20 cellular contexts compared by ENCODE assay signal in the genomic region with DNA sequence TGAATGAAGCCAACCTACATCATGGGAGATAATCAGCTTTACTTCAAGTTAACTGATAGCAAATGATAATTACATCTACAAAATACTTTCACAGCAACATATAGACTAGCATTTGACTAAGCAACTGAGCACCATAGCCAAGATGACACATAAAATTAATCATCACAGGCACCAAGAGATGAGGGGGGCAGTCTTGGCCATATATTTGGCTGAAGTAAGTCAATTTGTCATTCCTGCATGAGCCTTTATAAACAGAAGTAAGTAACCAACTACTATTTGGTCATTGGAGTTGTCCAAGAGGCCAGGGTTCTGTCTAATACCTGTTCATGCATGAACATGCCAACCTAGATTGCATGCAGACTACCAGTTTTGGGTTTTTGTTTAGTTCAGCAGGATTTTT. TPM values are rescaled to one million over a fixed set of nuclear protein-coding genes. Genes with fewer than 3 reads are reported as not detected.
DNase-seq lines count a peak whose midpoint lies in the region; ATAC-seq, FAIRE-seq and TF ChIP-seq lines count a peak whose summit lies in the region.
"Had no signal": no experiment of that assay in that cellular context is flagged by ENCODE, and none has a peak within 500 bp of the region (broad histone marks: within the 10 kb centered on the region; RNA-seq: fewer than 3 reads in every experiment).

No MANE protein-coding gene starts in this region.

- H3K4ac ChIP-seq in trophoblast cell (ENCODE audit: low read depth, low read length) = no peak overlapping the region

- no peak overlapping the region for H3K18ac ChIP-seq in trophoblast cell (ENCODE audit: low read length)

- H3K9me3 ChIP-seq in PC-3 (ENCODE audit: low read length) (no peaks in the 10 kb centered on the region), trophoblast cell (ENCODE audit: insufficient read depth, low read depth, low read length) (no peaks in the 10 kb centered on the region), PC-9 (ENCODE audit: insufficient read depth, low read depth) (no peaks in the 10 kb centered on the region)

- TF ChIP-seq CTCF in PC-3 (conservative IDR thresholded peaks at IDR 0.05; ENCODE audit: low read depth, low read length) (no peak), brain (conservative IDR thresholded peaks at IDR 0.05) (no peak), neural crest cell (conservative IDR thresholded peaks at IDR 0.05) (no peak), PC-9 (conservative IDR thresholded peaks at IDR 0.05) (no peak)

- no peaks in the 10 kb centered on the region for H3K79me2 ChIP-seq in PC-3 (ENCODE audit: low read length)
- H3K79me2 ChIP-seq in trophoblast cell (ENCODE audit: control insufficient read depth, insufficient read depth, low read length, poor library complexity) = no peaks in the 10 kb centered on the region
- H3K79me2 ChIP-seq in PC-9 (ENCODE audit: low read depth) = no peaks in the 10 kb centered on the region

- no peaks in the 10 kb centered on the region for H3K79me1 ChIP-seq in trophoblast cell (ENCODE audit: low read length)

- H3K4me2 ChIP-seq in PC-3 (ENCODE audit: low read length) (no peak overlapping the region), trophoblast cell (ENCODE audit: low read length) (no peak overlapping the region), PC-9 (no peak overlapping the region)

- H4K91ac ChIP-seq in trophoblast cell (ENCODE audit: low read depth, low read length) = no peak overlapping the region

- no peak overlapping the region for H3K9ac ChIP-seq in PC-3 (ENCODE audit: low read length)
- no peak overlapping the region for H3K9ac ChIP-seq in trophoblast cell (ENCODE audit: low read length)

- no peaks in the 10 kb centered on the region for H3K9me2 ChIP-seq in PC-3 (replicated peaks; ENCODE audit: low read length)
- H3K9me2 ChIP-seq in PC-9 (ENCODE audit: insufficient read depth) = no peaks in the 10 kb centered on the region

- FAIRE-seq in GM12892 (lab: Jason Lieb, UNC) = peak; percentile 66

- H3K4me3 ChIP-seq in PC-3 (ENCODE audit: low read length) = no peak overlapping the region
- no peak overlapping the region for H3K4me3 ChIP-seq in trophoblast cell (ENCODE audit: low read depth, low read length)
- H3K4me3 ChIP-seq in PC-9 = no peak overlapping the region
- H3K4me3 ChIP-seq: lung had no signal

- no peak overlapping the region for H2BK5ac ChIP-seq in trophoblast cell (ENCODE audit: low read depth, low read length, poor library complexity)

- H3K36me3 Mint-ChIP-seq in brain (no peaks in the 10 kb centered on the region), neural crest cell (ENCODE audit: low read depth) (no peaks in the 10 kb centered on the region)

- H3K27ac Mint-ChIP-seq in brain (peak overlapping the region; percentile 61 to 79 (median 72)), neural crest cell (ENCODE audit: unreplicated experiment) (peak overlapping the region; percentile 6)
- H3K27ac Mint-ChIP-seq: activated CD4-positive, alpha-beta memory T cell treated with anti-CD3 and anti-CD28 coated beads for 36 hours had no signal

- H3K9me3 Mint-ChIP-seq in brain (peaks cover 0 to 2% (median 0%) of the 10 kb centered on the region in 5 experiments), neural crest cell (peaks cover 2% of the 10 kb centered on the region)

- no peak overlapping the region for H2BK12ac ChIP-seq in trophoblast cell (ENCODE audit: low read length)

- POLR2A ChIA-PET in PC-3 (lab: Charles Lee; ENCODE audit: unreplicated experiment) = no interaction called here
- POLR2A ChIA-PET in PC-9 (lab: Charles Lee; ENCODE audit: unreplicated experiment) = no interaction called here

- no peak for TF ChIP-seq POLR2A in GM12892 (IDR thresholded peaks at IDR 0.05; ENCODE audit: low read depth, low read length)

- BruUV-seq in PC-3 (replicated peaks; lab: Mats Ljungman, UMichigan) (no TSS peak), PC-9 (replicated peaks; lab: Mats Ljungman, UMichigan) (no TSS peak)

- H2AFZ ChIP-seq in PC-3 (ENCODE audit: low read length) = no peak overlapping the region
- H2AFZ ChIP-seq in trophoblast cell (ENCODE audit: insufficient read depth, low read length, poor library complexity) = no peak overlapping the region
- H2AFZ ChIP-seq in PC-9 = no peak overlapping the region

- H3K27me3 ChIP-seq in PC-3 (ENCODE audit: low read length) (no peaks in the 10 kb centered on the region), trophoblast cell (ENCODE audit: insufficient read depth, low read length) (no peaks in the 10 kb centered on the region), PC-9 (ENCODE audit: insufficient read depth, low read depth) (no peaks in the 10 kb centered on the region)

- H3K36me3 ChIP-seq in PC-3 (ENCODE audit: low read depth, low read length) = no peaks in the 10 kb centered on the region
- no peaks in the 10 kb centered on the region for H3K36me3 ChIP-seq in trophoblast cell (ENCODE audit: control insufficient read depth in 1 of 2, insufficient read depth in 2 of 2, low read length in 2 of 2)
- H3K36me3 ChIP-seq in PC-9 (ENCODE audit: low read depth) = no peaks in the 10 kb centered on the region

- ATAC-seq in PC-3 = peak; percentile 66
- no peak for ATAC-seq in HG02642 (IDR thresholded peaks at IDR 0.05; ENCODE audit: poor library complexity, unreplicated experiment)

- H3K27ac ChIP-seq in PC-3 (ENCODE audit: low read length) = no peak overlapping the region
- no peak overlapping the region for H3K27ac ChIP-seq in trophoblast cell (ENCODE audit: low read depth, low read length)
- no peak overlapping the region for H3K27ac ChIP-seq in PC-9
- H3K27ac ChIP-seq: RWPE1 had no signal

- DNase-seq in GM12892 (ENCODE audit: insufficient read length) (no peak), PC-3 (peak; percentile 58), neural crest cell (ENCODE audit: low read depth, low spot score) (no peak), HK-2 (ENCODE audit: unreplicated experiment) (no peak), trophoblast cell (no peak), PC-9 (no peak)
- DNase-seq: activated CD4-positive, alpha-beta memory T cell treated with anti-CD3 and anti-CD28 coated beads for 36 hours; activated naive CD8-positive, alpha-beta T cell treated with anti-CD3 and anti-CD28 coated beads for 36 hours; activated T-cell treated with anti-CD3 and anti-CD28 coated beads, Interleukin-2, amount 50 U/mL, for 24 hours; dermis blood vessel endothelial cell; DND-41; erythroblast; NCI-H146; posterior cingulate gyrus; substantia nigra; SW 1271 had no signal

- H4K20me1 ChIP-seq in PC-3 (ENCODE audit: low read length) (no peaks in the 10 kb centered on the region), PC-9 (ENCODE audit: insufficient read depth) (no peaks in the 10 kb centered on the region)

- CTCF ChIA-PET in PC-3 (lab: Charles Lee) = no interaction called here
- CTCF ChIA-PET in PC-9 (lab: Charles Lee) = no interaction called here

- H3K23ac ChIP-seq in trophoblast cell (ENCODE audit: low read length) = no peak overlapping the region

- H3F3A ChIP-seq in PC-3 (ENCODE audit: low read length, unreplicated experiment) = no peaks in the 10 kb centered on the region
- H3F3A ChIP-seq in PC-9 (ENCODE audit: insufficient read depth, low read depth) = no peaks in the 10 kb centered on the region

- H3K14ac ChIP-seq in trophoblast cell (ENCODE audit: low read length) = no peak overlapping the region

- peaks cover 4% of the 10 kb centered on the region; the same call in 1 of the 2 replicates for H3K4me1 ChIP-seq in PC-3 (ENCODE audit: insufficient read depth, low read length)
- peaks cover 0 to 2% of the 10 kb centered on the region in 2 experiments for H3K4me1 ChIP-seq in trophoblast cell (ENCODE audit: control insufficient read depth in 1 of 2, insufficient read depth in 2 of 2, low read length in 2 of 2)
- no peaks in the 10 kb centered on the region for H3K4me1 ChIP-seq in PC-9 (replicated peaks; ENCODE audit: insufficient read depth)

- H3K27me3 Mint-ChIP-seq in brain = no peaks in the 10 kb centered on the region
- no peaks in the 10 kb centered on the region for H3K27me3 Mint-ChIP-seq in neural crest cell (ENCODE audit: low read depth)
- H3K27me3 Mint-ChIP-seq: activated CD4-positive, alpha-beta memory T cell treated with anti-CD3 and anti-CD28 coated beads for 36 hours; activated naive CD8-positive, alpha-beta T cell treated with anti-CD3 and anti-CD28 coated beads for 36 hours; activated T-cell treated with anti-CD3 and anti-CD28 coated beads, Interleukin-2, amount 50 U/mL, for 24 hours had no signal

- no peak overlapping the region for H2AK5ac ChIP-seq in trophoblast cell (ENCODE audit: low read length)

- H4K8ac ChIP-seq in trophoblast cell (ENCODE audit: low read depth, low read length) = no peak overlapping the region

- H3K4me1 Mint-ChIP-seq in brain (peaks cover 19% of the 10 kb centered on the region), neural crest cell (peaks cover 22% of the 10 kb centered on the region)

- intact Hi-C loops in PC-3 (cut with micrococcal nuclease) = no loop called here
- intact Hi-C loops in PC-9 (cut with micrococcal nuclease; ENCODE audit: unreplicated experiment) = no loop called here

- H2BK120ac ChIP-seq in trophoblast cell (ENCODE audit: insufficient read depth, low read length, poor library complexity) = no peak overlapping the region

- H4K12ac ChIP-seq in trophoblast cell (ENCODE audit: low read depth, low read length) = no peak overlapping the region

- H3K4me3 Mint-ChIP-seq in brain = peak overlapping the region in 1 of 5 experiments; percentile 65
- no peak overlapping the region for H3K4me3 Mint-ChIP-seq in neural crest cell
- H3K4me3 Mint-ChIP-seq: activated CD4-positive, alpha-beta memory T cell treated with anti-CD3 and anti-CD28 coated beads for 36 hours; activated naive CD8-positive, alpha-beta T cell treated with anti-CD3 and anti-CD28 coated beads for 36 hours; activated T-cell treated with anti-CD3 and anti-CD28 coated beads, Interleukin-2, amount 50 U/mL, for 24 hours had no signal

RNA-seq across cellular contexts. Expression of a gene that starts 53.6 kb away (rescaled TPM):
- 2.1 TPM for polyA plus RNA-seq in GM12892 (2012; ENCODE audit: missing spikeins)
- total RNA-seq in PC-3 (2014; rRNA removed) (0.46 and 1.4 TPM in 2 replicates), neural crest cell (not detected in 2 replicates), PC-9 (2021) (0.55 and 1.4 TPM in 2 replicates)
- polyA plus RNA-seq in brain (ENCODE audit: insufficient read depth, low read depth, low replicate concordance) = 0.31 TPM
- polyA plus RNA-seq in trophoblast cell (2013) = 1.1 and 1.2 TPM in 2 replicates
